In the genomic region with DNA sequence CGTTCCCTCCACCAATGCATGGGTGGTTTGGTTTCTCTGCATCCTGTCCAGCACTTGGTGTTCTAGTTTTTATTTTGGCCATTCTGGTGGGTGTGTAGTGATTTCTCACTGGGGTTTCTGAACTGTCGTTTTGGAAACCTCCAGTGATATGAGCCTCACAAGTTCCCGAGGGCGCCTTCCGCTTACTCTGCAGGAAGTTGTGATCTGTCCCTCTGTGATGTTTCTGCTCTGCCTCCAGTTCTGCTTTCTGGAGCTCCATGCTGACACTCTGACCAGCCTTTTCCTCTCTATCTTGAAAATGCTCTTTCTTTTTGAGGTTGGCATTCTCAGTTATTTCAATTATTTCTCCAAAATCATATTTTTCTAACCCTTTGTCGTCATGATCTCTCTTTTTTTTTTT, we compare ENCODE assay signal across 30 cellular contexts.
"Had no signal": no experiment of that assay in that cellular context is flagged by ENCODE, and none has a peak within 500 bp of the region (broad histone marks: within the 10 kb centered on the region; RNA-seq: fewer than 3 reads in every experiment).

No MANE protein-coding gene starts in this region.

- H3K36me3 ChIP-seq: cardiac muscle cell, colonic mucosa, MG63, SJSA1 had no signal

- H3K4me1 ChIP-seq: colonic mucosa, SJSA1 had no signal

- H3K9me3 ChIP-seq: colonic mucosa, MG63, SJSA1 had no signal

- H3K27ac ChIP-seq: cardiac muscle cell, colonic mucosa, SJSA1 had no signal

- H3K36me3 Mint-ChIP-seq: activated CD4-positive, alpha-beta memory T cell treated with anti-CD3 and anti-CD28 coated beads for 36 hours; activated naive CD8-positive, alpha-beta T cell; brain had no signal

- H3K27me3 Mint-ChIP-seq: activated B cell treated with CpG ODN at 0.5 μM for 24 hours; activated CD4-positive, alpha-beta T cell treated with anti-CD3 and anti-CD28 coated beads, Interleukin-2, amount 10 ng/mL, durations not matched to agents 7 days and 5 days; activated T-helper 17 cell treated with anti-CD3 and anti-CD28 coated beads, Interleukin-2, amount 50 U/mL, for 72 hours; brain had no signal

- H3K4me3 Mint-ChIP-seq: activated B cell treated with CpG ODN at 0.5 μM for 24 hours; activated CD4-positive, alpha-beta memory T cell treated with anti-CD3 and anti-CD28 coated beads for 36 hours; activated CD4-positive, alpha-beta T cell treated with anti-CD3 and anti-CD28 coated beads, Interleukin-2, amount 10 ng/mL, durations not matched to agents 7 days and 5 days; activated naive CD4-positive, alpha-beta T cell treated with anti-CD3 and anti-CD28 coated beads for 36 hours; activated naive CD8-positive, alpha-beta T cell; activated T-helper 17 cell treated with anti-CD3 and anti-CD28 coated beads, Interleukin-2, amount 50 U/mL, for 72 hours; brain had no signal

- H3K27ac Mint-ChIP-seq: activated B cell treated with CpG ODN at 0.5 μM for 24 hours; activated CD4-positive, alpha-beta memory T cell treated with anti-CD3 and anti-CD28 coated beads for 36 hours; activated CD4-positive, alpha-beta T cell treated with anti-CD3 and anti-CD28 coated beads, Interleukin-2, amount 10 ng/mL, durations not matched to agents 7 days and 5 days; activated naive CD4-positive, alpha-beta T cell treated with anti-CD3 and anti-CD28 coated beads for 36 hours; activated naive CD8-positive, alpha-beta T cell; activated T-helper 17 cell treated with anti-CD3 and anti-CD28 coated beads, Interleukin-2, amount 50 U/mL, for 72 hours; brain had no signal

- H3K9me3 Mint-ChIP-seq: activated B cell treated with CpG ODN at 0.5 μM for 24 hours had no signal

- H3K4me1 Mint-ChIP-seq: activated B cell treated with CpG ODN at 0.5 μM for 24 hours; activated CD4-positive, alpha-beta T cell treated with anti-CD3 and anti-CD28 coated beads, Interleukin-2, amount 10 ng/mL, durations not matched to agents 7 days and 5 days; activated T-helper 17 cell treated with anti-CD3 and anti-CD28 coated beads, Interleukin-2, amount 50 U/mL, for 72 hours had no signal

- H3K27me3 ChIP-seq: cardiac muscle cell, colonic mucosa, SJSA1 had no signal

- DNase-seq: activated B cell treated with CpG ODN at 0.5 μM for 24 hours; activated CD4-positive, alpha-beta memory T cell treated with anti-CD3 and anti-CD28 coated beads for 36 hours; activated CD4-positive, alpha-beta T cell treated with anti-CD3 and anti-CD28 coated beads for 1 hour; activated CD4-positive, alpha-beta T cell treated with anti-CD3 and anti-CD28 coated beads, Interleukin-2, amount 10 ng/mL, durations not matched to agents 7 days and 5 days; activated gamma-delta T cell; activated naive CD4-positive, alpha-beta T cell treated with anti-CD3 and anti-CD28 coated beads for 36 hours; activated T-cell treated with anti-CD3 and anti-CD28 coated beads for 4 hours; activated T-cell treated with anti-CD3 and anti-CD28 coated beads, Interleukin-2, amount 50 U/mL, for 48 hours; amygdala; cerebellar nuclear complex; colonic mucosa; MG63; NCI-H1092 treated with DMSO at 0.1 percent for 48 hours; NCI-H1417 treated with DMSO at 0.1 percent for 48 hours; NCI-H1694; NCI-H2029; NCI-H2107; NCI-H2171 treated with DMSO at 0.1 percent for 48 hours; NCI-H226; NCI-H510A; NCI-H526 treated with DMSO at 0.1 percent for 48 hours; NK-92 treated with Interleukin-12 subunit alpha and Interleukin-12 subunit beta, amount 100 ng/mL, for 24 hours; OCI-M1; RPMI8226; T-helper 1 cell had no signal

- H3K4me3 ChIP-seq: cardiac muscle cell, colonic mucosa, MG63, SJSA1 had no signal
